ENCODE assay signal across 19 cellular contexts in the genomic region with DNA sequence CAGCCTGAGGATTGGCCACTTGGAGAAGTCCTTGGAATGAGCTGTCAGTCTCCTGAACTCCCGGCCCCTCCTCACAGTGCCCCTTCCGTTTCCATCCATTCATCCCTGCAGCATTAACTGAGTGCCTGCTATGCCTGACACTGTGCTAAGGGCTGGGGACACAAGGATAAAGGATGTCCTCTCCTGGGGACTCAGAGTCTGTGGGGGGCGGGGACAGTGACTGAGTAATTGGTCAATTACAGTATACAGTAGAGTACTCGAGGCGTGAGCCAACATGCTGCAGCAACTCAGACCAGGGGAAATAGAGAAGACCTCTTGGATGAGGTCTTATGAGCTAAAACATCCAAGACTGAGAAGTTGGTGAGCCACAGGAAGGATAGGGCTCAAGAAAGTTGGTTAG. TPM values are rescaled to one million over a fixed set of nuclear protein-coding genes. Genes with fewer than 3 reads are reported as not detected.
A peak's percentile ranks its signal among the peaks of the same experiment; 100 is the strongest.
DNase-seq lines count a peak whose midpoint lies in the region; ATAC-seq and TF ChIP-seq lines count a peak whose summit lies in the region.
"Had no signal": no experiment of that assay in that cellular context is flagged by ENCODE, and none has a peak within 500 bp of the region (broad histone marks: within the 10 kb centered on the region; RNA-seq: fewer than 3 reads in every experiment).

No MANE protein-coding gene starts in this region.

- H3K9me2 ChIP-seq in GM23338 (ENCODE audit: insufficient read depth), result no peaks in the 10 kb centered on the region

- H3F3A ChIP-seq in GM23338 (replicated peaks; ENCODE audit: low read depth), result peaks cover 11% of the 10 kb centered on the region; the same call in 1 of the 2 replicates

- H3K4me1 ChIP-seq in GM23338 (ENCODE audit: insufficient read depth), result peaks cover 16% of the 10 kb centered on the region
- H3K4me1 ChIP-seq in uterus, result peaks cover 0 to 6% of the 10 kb centered on the region in 2 donors
- H3K4me1 ChIP-seq in thyroid gland, result no peaks in the 10 kb centered on the region
- H3K4me1 ChIP-seq: BLaER1 had no signal

- H3K79me2 ChIP-seq in GM23338 (replicated peaks; ENCODE audit: insufficient read depth), result no peaks in the 10 kb centered on the region

- TF ChIP-seq POLR2A in uterus (IDR thresholded peaks at IDR 0.05) (no peak), thyroid gland (IDR thresholded peaks at IDR 0.05) (no peak)

- WGBS in thyroid gland, 2 donors, result 82 to 90% methylated on average over 5 of the region's 5 CpGs

- H3K27me3 ChIP-seq in GM23338 (ENCODE audit: insufficient read depth) (no peaks in the 10 kb centered on the region), uterus (no peaks in the 10 kb centered on the region), thyroid gland (no peaks in the 10 kb centered on the region)
- H3K27me3 ChIP-seq: BLaER1 had no signal

- no peak for TF ChIP-seq CTCF in GM23338 (conservative IDR thresholded peaks at IDR 0.05; ENCODE audit: low read depth in 2 of 2)
- TF ChIP-seq CTCF in epithelial cell of esophagus (IDR thresholded peaks at IDR 0.05; ENCODE audit: insufficient read depth, low read depth, low read length, missing control alignments), result no peak
- TF ChIP-seq CTCF in uterus (IDR thresholded peaks at IDR 0.05), result no peak
- TF ChIP-seq CTCF in thyroid gland (IDR thresholded peaks at IDR 0.05), result no peak

- peak overlapping the region; percentile 17; the same call in 1 of the 2 replicates for H3K27ac Mint-ChIP-seq in GM23338
- H3K27ac Mint-ChIP-seq: CD14-positive monocyte had no signal

- H2AFZ ChIP-seq in GM23338, result no peak overlapping the region

- H3K9me3 Mint-ChIP-seq in GM23338, result no peaks in the 10 kb centered on the region
- H3K9me3 Mint-ChIP-seq: CD4-positive, alpha-beta memory T cell had no signal

- H3K4me2 ChIP-seq in GM23338, result no peak overlapping the region
- H3K4me2 ChIP-seq: BLaER1 had no signal

- DNase-seq in NCI-H1436 (lab: John Stamatoyannopoulos, UW) (peak; percentile 8), NCI-H1436 treated with DMSO at 0.1 percent for 48 hours (lab: John Stamatoyannopoulos, UW) (no peak), GM23338 (ENCODE audit: low spot score) (no peak), NCI-H2227 treated with DMSO at 0.1 percent for 48 hours (lab: John Stamatoyannopoulos, UW) (peak; percentile 59), epithelial cell of esophagus (ENCODE audit: low read depth) (peak; percentile 19), uterus (no peak), thyroid gland (no peak)
- DNase-seq: 8988T; CD4-positive, alpha-beta memory T cell; DMS153; DMS79; GDM1; GOT3; H7 had no signal

- no peaks in the 10 kb centered on the region for H3K9me3 ChIP-seq in uterus
- H3K9me3 ChIP-seq in thyroid gland, result no peaks in the 10 kb centered on the region
- H3K9me3 ChIP-seq: BLaER1 had no signal

- peaks cover 11% of the 10 kb centered on the region for H3K36me3 Mint-ChIP-seq in GM23338 (ENCODE audit: low read depth)

- no peak overlapping the region for H3K4me3 Mint-ChIP-seq in GM23338
- H3K4me3 Mint-ChIP-seq: CD14-positive monocyte; CD4-positive, alpha-beta memory T cell had no signal

- ATAC-seq in GM23338 (no peak), HG02642 (IDR thresholded peaks at IDR 0.05; ENCODE audit: poor library complexity, unreplicated experiment) (no peak)
- ATAC-seq: HCT116 had no signal

- H3K27ac ChIP-seq in GM23338 (ENCODE audit: low read depth) (no peak overlapping the region), uterus (no peak overlapping the region), thyroid gland (no peak overlapping the region)
- H3K27ac ChIP-seq: BLaER1, HL-60 had no signal

- H3K4me3 ChIP-seq in GM23338 (no peak overlapping the region), epithelial cell of esophagus (ENCODE audit: low read length) (no peak overlapping the region), uterus (no peak overlapping the region), thyroid gland (replicated peaks in 1 of 3) (no peak overlapping the region)
- H3K4me3 ChIP-seq: BLaER1 had no signal

- H3K4me1 Mint-ChIP-seq in GM23338, result peaks cover 19% of the 10 kb centered on the region
- H3K4me1 Mint-ChIP-seq: CD14-positive monocyte; CD4-positive, alpha-beta memory T cell had no signal

- peaks cover 10% of the 10 kb centered on the region for H3K27me3 Mint-ChIP-seq in GM23338 (ENCODE audit: insufficient read depth, low read depth, poor library complexity)
- H3K27me3 Mint-ChIP-seq: CD4-positive, alpha-beta memory T cell had no signal

- H3K36me3 ChIP-seq in GM23338 (ENCODE audit: insufficient read depth) (no peaks in the 10 kb centered on the region), uterus (no peaks in the 10 kb centered on the region), thyroid gland (no peaks in the 10 kb centered on the region)
- H3K36me3 ChIP-seq: BLaER1 had no signal

- H4K20me1 ChIP-seq in GM23338 (replicated peaks; ENCODE audit: insufficient read depth), result no peaks in the 10 kb centered on the region
- H4K20me1 ChIP-seq: BLaER1 had no signal

- intact Hi-C loops in uterus (cut with DNase I; ENCODE audit: low total_unique reads), result no loop called here
- intact Hi-C loops in thyroid gland (cut with DNase I), result no loop called here

TF ChIP-seq in GM23338, 12 proteins besides CTCF, POLR2A, EP300 and RAD21 (continues in another document):
- TF ChIP-seq, protein P1, sequence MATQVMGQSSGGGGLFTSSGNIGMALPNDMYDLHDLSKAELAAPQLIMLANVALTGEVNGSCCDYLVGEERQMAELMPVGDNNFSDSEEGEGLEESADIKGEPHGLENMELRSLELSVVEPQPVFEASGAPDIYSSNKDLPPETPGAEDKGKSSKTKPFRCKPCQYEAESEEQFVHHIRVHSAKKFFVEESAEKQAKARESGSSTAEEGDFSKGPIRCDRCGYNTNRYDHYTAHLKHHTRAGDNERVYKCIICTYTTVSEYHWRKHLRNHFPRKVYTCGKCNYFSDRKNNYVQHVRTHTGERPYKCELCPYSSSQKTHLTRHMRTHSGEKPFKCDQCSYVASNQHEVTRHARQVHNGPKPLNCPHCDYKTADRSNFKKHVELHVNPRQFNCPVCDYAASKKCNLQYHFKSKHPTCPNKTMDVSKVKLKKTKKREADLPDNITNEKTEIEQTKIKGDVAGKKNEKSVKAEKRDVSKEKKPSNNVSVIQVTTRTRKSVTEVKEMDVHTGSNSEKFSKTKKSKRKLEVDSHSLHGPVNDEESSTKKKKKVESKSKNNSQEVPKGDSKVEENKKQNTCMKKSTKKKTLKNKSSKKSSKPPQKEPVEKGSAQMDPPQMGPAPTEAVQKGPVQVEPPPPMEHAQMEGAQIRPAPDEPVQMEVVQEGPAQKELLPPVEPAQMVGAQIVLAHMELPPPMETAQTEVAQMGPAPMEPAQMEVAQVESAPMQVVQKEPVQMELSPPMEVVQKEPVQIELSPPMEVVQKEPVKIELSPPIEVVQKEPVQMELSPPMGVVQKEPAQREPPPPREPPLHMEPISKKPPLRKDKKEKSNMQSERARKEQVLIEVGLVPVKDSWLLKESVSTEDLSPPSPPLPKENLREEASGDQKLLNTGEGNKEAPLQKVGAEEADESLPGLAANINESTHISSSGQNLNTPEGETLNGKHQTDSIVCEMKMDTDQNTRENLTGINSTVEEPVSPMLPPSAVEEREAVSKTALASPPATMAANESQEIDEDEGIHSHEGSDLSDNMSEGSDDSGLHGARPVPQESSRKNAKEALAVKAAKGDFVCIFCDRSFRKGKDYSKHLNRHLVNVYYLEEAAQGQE (IDR thresholded peaks at IDR 0.05; ENCODE audit: unreplicated experiment), result no peak
- no peak for TF ChIP-seq ZNF114 (CRISPR knock-in tag; IDR thresholded peaks at IDR 0.05)
- TF ChIP-seq JUNB (IDR thresholded peaks at IDR 0.05; ENCODE audit: unreplicated experiment), result no peak
- no peak for TF ChIP-seq ZNF331 (CRISPR knock-in tag; IDR thresholded peaks at IDR 0.05; ENCODE audit: low read depth)
- no peak for TF ChIP-seq CREB1 (CRISPR knock-in tag; IDR thresholded peaks at IDR 0.05; ENCODE audit: low read depth)
- TF ChIP-seq EZH2 (IDR thresholded peaks at IDR 0.05; ENCODE audit: low read depth, unreplicated experiment), result no peak
- no peak for TF ChIP-seq STAT1 (IDR thresholded peaks at IDR 0.05; ENCODE audit: unreplicated experiment)
- TF ChIP-seq, protein P2, sequence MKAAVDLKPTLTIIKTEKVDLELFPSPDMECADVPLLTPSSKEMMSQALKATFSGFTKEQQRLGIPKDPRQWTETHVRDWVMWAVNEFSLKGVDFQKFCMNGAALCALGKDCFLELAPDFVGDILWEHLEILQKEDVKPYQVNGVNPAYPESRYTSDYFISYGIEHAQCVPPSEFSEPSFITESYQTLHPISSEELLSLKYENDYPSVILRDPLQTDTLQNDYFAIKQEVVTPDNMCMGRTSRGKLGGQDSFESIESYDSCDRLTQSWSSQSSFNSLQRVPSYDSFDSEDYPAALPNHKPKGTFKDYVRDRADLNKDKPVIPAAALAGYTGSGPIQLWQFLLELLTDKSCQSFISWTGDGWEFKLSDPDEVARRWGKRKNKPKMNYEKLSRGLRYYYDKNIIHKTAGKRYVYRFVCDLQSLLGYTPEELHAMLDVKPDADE (IDR thresholded peaks at IDR 0.05), result no peak

RNA-seq across cellular contexts. Expression of gene PWP1, which starts 43.4 kb away (rescaled TPM):
- 93.7 and 110 TPM in 2 replicates for total RNA-seq in GM23338 (2014; rRNA removed; shearing (Covaris generic))
- polyA plus RNA-seq in GM23338 (2016; fragmentation: Nextera tagmentation; extraction: Ambion mirVana), result 189 and 211 TPM in 2 replicates
- total RNA-seq in uterus, result 10 to 100 TPM; 28.6 to 80.9 (median 63.5) TPM
- 10 to 100 TPM; 73.4 to 90.3 (median 89.3) TPM for total RNA-seq in thyroid gland

Comparison
In these comparisons a context has a peak if more than half of its experiments do, and no peak if none do; other contexts are left out.
1. DNase-seq: peak in NCI-H1436 (single experiment), NCI-H2227 treated with DMSO at 0.1 percent for 48 hours (single experiment) and epithelial cell of esophagus (single experiment); none in NCI-H1436 treated with DMSO at 0.1 percent for 48 hours (single experiment), GM23338 (single experiment), uterus (0 of 2) and thyroid gland (0 of 2).